8 cellular contexts compared by ENCODE assay signal in genomic region chr15:90351479-90352108, GRCh38. TPM values are rescaled to one million over a fixed set of nuclear protein-coding genes. Genes with fewer than 3 reads are reported as not detected.
DNase-seq lines count a peak whose midpoint lies in the region; ATAC-seq, FAIRE-seq and TF ChIP-seq lines count a peak whose summit lies in the region.

No MANE protein-coding gene starts in this region.

- no peaks in the 10 kb centered on the region for H3K36me3 ChIP-seq in KMS-11 (ENCODE audit: insufficient read depth)
- no peaks in the 10 kb centered on the region for H3K36me3 ChIP-seq in bronchial epithelial cell (ENCODE audit: control insufficient read depth, insufficient read depth, low read length)
- H3K36me3 ChIP-seq in mesenchymal stem cell (ENCODE audit: control insufficient read depth in 1 of 2, insufficient read depth in 2 of 2, low read depth in 1 of 2, low read length in 2 of 2), result no peaks in the 10 kb centered on the region

- H3K9ac ChIP-seq in KMS-11 (peak overlapping the region; percentile 56; the same call in 1 of the 2 replicates), mesenchymal stem cell (ENCODE audit: low read length) (peak overlapping the region; percentile 85)

- TF ChIP-seq CTCF in KMS-11 (conservative IDR thresholded peaks at IDR 0.05; ENCODE audit: low read depth, low read length), result no peak
- no peak for TF ChIP-seq CTCF in bronchial epithelial cell (IDR thresholded peaks at IDR 0.05; ENCODE audit: insufficient read depth, low read length, severe bottlenecking)
- TF ChIP-seq CTCF in GM10266 (IDR thresholded peaks at IDR 0.05; ENCODE audit: control insufficient read depth, insufficient read depth, low read depth, missing control alignments), result no peak

- H3K27me3 ChIP-seq in KMS-11 (ENCODE audit: insufficient read depth, low read depth) (no peaks in the 10 kb centered on the region), bronchial epithelial cell (ENCODE audit: control insufficient read depth, insufficient read depth, low read length) (no peaks in the 10 kb centered on the region), mesenchymal stem cell (ENCODE audit: control insufficient read depth in 1 of 2, insufficient read depth in 1 of 2, low read length in 2 of 2) (no peaks in the 10 kb centered on the region)

- H4K91ac ChIP-seq in mesenchymal stem cell (ENCODE audit: low read length), result peak overlapping the region; percentile 68

- WGBS in mesenchymal stem cell, result 33% methylated on average over 25 of the region's 25 CpGs

- H3K79me1 ChIP-seq in mesenchymal stem cell (replicated peaks; ENCODE audit: low read length, poor library complexity, severe bottlenecking), result peaks cover 2% of the 10 kb centered on the region

- no peaks in the 10 kb centered on the region for H4K20me1 ChIP-seq in KMS-11 (ENCODE audit: insufficient read depth)

- no peak for DNase-seq in bronchial epithelial cell (ENCODE audit: low read depth)
- DNase-seq in mesenchymal stem cell, result no peak
- DNase-seq in DMS153 (lab: John Stamatoyannopoulos, UW), result no peak
- no peak for DNase-seq in NCI-H526 (lab: John Stamatoyannopoulos, UW)
- no peak for DNase-seq in GM10266 (ENCODE audit: extremely low spot score)

- FAIRE-seq in bronchial epithelial cell (lab: Jason Lieb, UNC), result no peak

- H3K14ac ChIP-seq in mesenchymal stem cell (ENCODE audit: low read length in 2 of 2), result no peak overlapping the region

- H4K8ac ChIP-seq in mesenchymal stem cell (ENCODE audit: low read length), result peak overlapping the region; percentile 85

- H3K4me1 ChIP-seq in KMS-11 (ENCODE audit: low read depth, poor library complexity, severe bottlenecking) (peaks cover 5% of the 10 kb centered on the region), mesenchymal stem cell (ENCODE audit: control insufficient read depth, insufficient read depth, low read depth, low read length) (peaks cover 8% of the 10 kb centered on the region)

- no peak overlapping the region for H3K18ac ChIP-seq in mesenchymal stem cell (ENCODE audit: low read depth in 1 of 2, low read length in 2 of 2)

- H2BK12ac ChIP-seq in mesenchymal stem cell (ENCODE audit: low read length in 2 of 2), result no peak overlapping the region

- H3K4ac ChIP-seq in mesenchymal stem cell (ENCODE audit: low read depth in 1 of 2, low read length in 2 of 2), result peak overlapping the region in 1 of 2 experiments; percentile 13

- H2BK15ac ChIP-seq in mesenchymal stem cell (ENCODE audit: low read depth, poor library complexity, severe bottlenecking), result no peak overlapping the region

- H2BK5ac ChIP-seq in mesenchymal stem cell (ENCODE audit: low read depth, low read length, poor library complexity, severe bottlenecking), result no peak overlapping the region

- H2AFZ ChIP-seq in KMS-11 (ENCODE audit: low read depth) (peak overlapping the region; percentile 99), mesenchymal stem cell (ENCODE audit: low read depth, low read length) (peak overlapping the region; percentile 78)

- H3K4me2 ChIP-seq in KMS-11 (peak overlapping the region; percentile 63), mesenchymal stem cell (ENCODE audit: low read length, poor library complexity, severe bottlenecking) (peak overlapping the region; percentile 59)

- no peak overlapping the region for H3K4me3 ChIP-seq in KMS-11 (IDR thresholded peaks at IDR 0.05; ENCODE audit: insufficient read depth, low read depth, low read length)
- peak overlapping the region; percentile 69 for H3K4me3 ChIP-seq in bronchial epithelial cell (ENCODE audit: low read depth, low read length)
- H3K4me3 ChIP-seq in mesenchymal stem cell (ENCODE audit: insufficient read depth in 1 of 2, low read depth in 1 of 2, low read length in 2 of 2), result peak overlapping the region; percentile 35 to 85

- no peak overlapping the region for H3K27ac ChIP-seq in KMS-11
- H3K27ac ChIP-seq in mesenchymal stem cell (ENCODE audit: low read length, poor library complexity, severe bottlenecking), result no peak overlapping the region

- H2AK5ac ChIP-seq in mesenchymal stem cell (ENCODE audit: low read length, severe bottlenecking), result no peak overlapping the region

- no peak overlapping the region for H2BK120ac ChIP-seq in mesenchymal stem cell (ENCODE audit: low read depth, low read length)

- no peaks in the 10 kb centered on the region for H3K79me2 ChIP-seq in KMS-11 (ENCODE audit: insufficient read depth, low read depth)

- ATAC-seq in GM19438 (IDR thresholded peaks at IDR 0.05; ENCODE audit: low read depth, unreplicated experiment) (peak; percentile 12), GM18517 (IDR thresholded peaks at IDR 0.05; ENCODE audit: unreplicated experiment) (no peak)

- no peaks in the 10 kb centered on the region for H3K9me3 ChIP-seq in mesenchymal stem cell (ENCODE audit: control insufficient read depth, low read length)

- H3K23ac ChIP-seq in mesenchymal stem cell (ENCODE audit: low read length in 2 of 2), result no peak overlapping the region

RNA-seq across cellular contexts. Expression of gene ZNF774, which starts 0.5 kb away (rescaled TPM):
- 3.3 and 4.2 TPM in 2 replicates for total RNA-seq in bronchial epithelial cell
- polyA plus RNA-seq in mesenchymal stem cell (2013, experiment 1 of 2), result 0.66 TPM
- 0.63 TPM for polyA plus RNA-seq in mesenchymal stem cell (2013, experiment 2 of 2)

RNA-seq across cellular contexts. Expression of gene IQGAP1, which starts 36.4 kb away (rescaled TPM):
- 163 and 276 TPM in 2 replicates for total RNA-seq in bronchial epithelial cell
- 205 TPM for polyA plus RNA-seq in mesenchymal stem cell (2013, experiment 1 of 2)
- 197 TPM for polyA plus RNA-seq in mesenchymal stem cell (2013, experiment 2 of 2)
